ENCODE assay signal across 1 cellular context in the genomic region with DNA sequence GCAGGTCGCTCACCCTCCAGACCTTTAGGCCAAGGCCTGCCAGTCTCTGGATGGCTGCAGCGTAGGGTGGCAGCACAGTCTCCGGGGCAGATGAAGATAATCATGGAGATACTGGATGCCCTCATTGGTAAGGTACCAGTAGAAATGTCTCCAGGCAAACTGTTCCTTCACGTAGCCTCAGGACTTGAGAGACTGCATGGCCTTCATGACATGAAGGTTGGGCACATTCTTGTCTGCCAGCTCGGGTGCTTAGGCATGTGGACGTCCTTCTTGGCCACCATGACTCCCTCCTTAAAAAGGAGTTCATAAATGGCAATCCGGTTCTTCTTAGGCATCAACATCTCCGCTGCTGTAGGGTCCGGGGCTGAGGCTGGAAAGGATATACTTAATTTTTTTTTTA. TPM values are rescaled to one million over a fixed set of nuclear protein-coding genes. Genes with fewer than 3 reads are reported as not detected.
"Had no signal": no experiment of that assay in that cellular context is flagged by ENCODE, and none has a peak within 500 bp of the region (broad histone marks: within the 10 kb centered on the region; RNA-seq: fewer than 3 reads in every experiment).

No MANE protein-coding gene starts in this region.

RNA-seq across cellular contexts. Expression of a gene that starts 11.8 kb away (rescaled TPM):
- total RNA-seq: activated CD4-positive, alpha-beta T cell treated with anti-CD3 and anti-CD28 coated beads, Interleukin-2, amount 10 ng/mL, durations not matched to agents 24 days and 14 days had no signal
